Comparison of ENCODE assay signal across 13 cellular contexts in the genomic region with DNA sequence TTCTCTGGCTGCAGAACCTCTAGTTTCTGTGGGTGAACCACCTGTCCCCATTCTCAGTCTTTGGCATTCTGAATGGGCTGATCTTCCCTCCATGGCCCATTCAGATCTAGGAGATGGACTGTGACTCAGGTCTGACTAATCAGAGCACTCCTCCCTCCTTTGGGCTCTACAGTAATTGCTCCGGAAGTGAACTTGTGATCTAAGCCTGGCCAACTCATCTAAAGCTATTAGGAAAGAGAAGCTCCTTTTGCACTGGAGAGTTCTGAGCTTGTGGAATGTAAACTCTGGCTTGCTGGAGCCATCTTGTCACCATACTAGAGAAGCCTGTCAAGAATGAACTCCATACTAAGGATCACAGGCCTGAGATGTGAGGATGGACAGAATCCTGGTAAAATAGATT.
DNase-seq lines count a peak whose midpoint lies in the region; ATAC-seq, FAIRE-seq and TF ChIP-seq lines count a peak whose summit lies in the region.
"Had no signal": no experiment of that assay in that cellular context is flagged by ENCODE, and none has a peak within 500 bp of the region (broad histone marks: within the 10 kb centered on the region; RNA-seq: fewer than 3 reads in every experiment).

No MANE protein-coding gene starts in this region.

- TF ChIP-seq CTCF in H1 (IDR thresholded peaks at IDR 0.05; ENCODE audit: control extremely low read depth in 1 of 3, insufficient read depth in 1 of 3, low read depth in 1 of 3, low read length in 3 of 3): no peak

- POLR2A ChIA-PET in H1 (lab: Charles Lee; ENCODE audit: partially characterized antibody): no interaction called here

- ATAC-seq in GM18858 (IDR thresholded peaks at IDR 0.05; ENCODE audit: unreplicated experiment) (no peak), HG03196 (IDR thresholded peaks at IDR 0.05; ENCODE audit: unreplicated experiment) (no peak), GM21390 (IDR thresholded peaks at IDR 0.05; ENCODE audit: unreplicated experiment) (no peak)
- ATAC-seq: body of pancreas had no signal

- H3K56ac ChIP-seq in H1 (replicated peaks; ENCODE audit: insufficient read length, low read depth, low read length): no peak overlapping the region

- no peak overlapping the region for H2AK5ac ChIP-seq in H1 (ENCODE audit: low read depth, low read length)

- no peak overlapping the region for H2AFZ ChIP-seq in H1 (ENCODE audit: low read length)

- no peak overlapping the region for H3K4me2 ChIP-seq in H1 (ENCODE audit: insufficient read depth in 1 of 2, low read depth in 2 of 2, low read length in 2 of 2)

- 0 out of 2 replicates have a peak overlapping the region, but pooled peaks have one; percentile 18 for H2BK5ac ChIP-seq in H1 (ENCODE audit: low read depth, low read length)

- FAIRE-seq in H1 (lab: Jason Lieb, UNC): no peak

- H2BK15ac ChIP-seq in H1 (ENCODE audit: low read length): no peak overlapping the region

- no peak overlapping the region for H3K18ac ChIP-seq in H1 (ENCODE audit: extremely low read depth, low read length)

- H4K5ac ChIP-seq in H1 (ENCODE audit: insufficient read length, low read depth, low read length): no peak overlapping the region

- no peaks in the 10 kb centered on the region for H3K23me2 ChIP-seq in H1 (ENCODE audit: low read depth, low read length)

- H3K4me1 ChIP-seq in H1 (replicated peaks in 1 of 4; ENCODE audit: control insufficient read depth in 3 of 4, insufficient read depth in 4 of 4, low read length in 3 of 4): no peaks in the 10 kb centered on the region
- H3K4me1 ChIP-seq: body of pancreas had no signal

- TF ChIP-seq POLR2A in H1 (IDR thresholded peaks at IDR 0.05; ENCODE audit: control extremely low read depth in 1 of 2, low read depth in 2 of 2, low read length in 2 of 2): no peak

- DNase-seq in GM04504 (ENCODE audit: low read depth): peak; percentile 3
- DNase-seq in MV-4-11 (lab: John Stamatoyannopoulos, UW): peak; percentile 93
- DNase-seq in H1 (ENCODE audit: low read depth in 1 of 2, low spot score in 2 of 2): no peak
- peak; percentile 4 for DNase-seq in pulmonary artery endothelial cell (ENCODE audit: low read depth, low spot score)
- no peak for DNase-seq in activated CD8-positive, alpha-beta memory T cell treated with anti-CD3 and anti-CD28 coated beads, Interleukin-2, amount 50 U/mL, for 48 hours
- DNase-seq: activated CD4-positive, alpha-beta T cell treated with anti-CD3 and anti-CD28 coated beads, Interleukin-2, amount 10 ng/mL, durations not matched to agents 24 days and 14 days; body of pancreas; COR-L47; NCI-H2029 treated with DMSO at 0.1 percent for 48 hours; stimulated activated CD4-positive, alpha-beta T cell treated with anti-CD3 and anti-CD28 coated beads, Interleukin-4, amount 100 ng/mL, for 4 hours had no signal

- no peak overlapping the region for H4K8ac ChIP-seq in H1 (ENCODE audit: extremely low read depth, insufficient read depth, low read length)

- H3K9me3 ChIP-seq in H1 (ENCODE audit: insufficient read depth in 2 of 2, low read depth in 1 of 2, low read length in 1 of 2): no peaks in the 10 kb centered on the region; a peak in 1 of 4 replicates
- H3K9me3 ChIP-seq: body of pancreas had no signal

- H3K4me3 ChIP-seq in H1 (ENCODE audit: extremely low read depth in 1 of 4, insufficient read depth in 2 of 4, low read depth in 3 of 4, low read length in 4 of 4): no peak overlapping the region
- H3K4me3 ChIP-seq: body of pancreas had no signal

- no peaks in the 10 kb centered on the region for H3K79me2 ChIP-seq in H1 (ENCODE audit: control insufficient read depth in 1 of 2, insufficient read depth in 2 of 2, low read length in 2 of 2)

- H3K27me3 ChIP-seq in H1 (replicated peaks in 1 of 4; ENCODE audit: control insufficient read depth in 3 of 4, extremely low read depth in 1 of 4, insufficient read depth in 3 of 4, low read length in 3 of 4): no peaks in the 10 kb centered on the region
- H3K27me3 ChIP-seq: body of pancreas had no signal

- H2BK12ac ChIP-seq in H1 (ENCODE audit: low read depth, low read length): peak overlapping the region; percentile 35; the same call in 1 of the 2 replicates

- no peak for TF ChIP-seq RAD21 in H1 (IDR thresholded peaks at IDR 0.05 in 1 of 2, conservative IDR thresholded peaks at IDR 0.05 in 1 of 2; ENCODE audit: low read depth in 2 of 2, low read length in 2 of 2)

- CTCF ChIA-PET in H1 (lab: Charles Lee; ENCODE audit: partially characterized antibody): no interaction called here

- no peak overlapping the region for H3K14ac ChIP-seq in H1 (ENCODE audit: insufficient read length)

- no peak for TF ChIP-seq EP300 in H1 (IDR thresholded peaks at IDR 0.05; ENCODE audit: borderline replicate concordance in 1 of 2, low read depth in 2 of 2, low read length in 2 of 2)

- H3K79me1 ChIP-seq in H1 (ENCODE audit: low read depth, low read length): no peaks in the 10 kb centered on the region

- H4K91ac ChIP-seq in H1 (replicated peaks; ENCODE audit: insufficient read length, low read length): no peak overlapping the region

- no peak overlapping the region for H3K4ac ChIP-seq in H1 (replicated peaks; ENCODE audit: insufficient read length, low read depth, low read length)

- H4K20me1 ChIP-seq in H1 (replicated peaks in 1 of 2; ENCODE audit: control insufficient read depth in 1 of 2, insufficient read depth in 2 of 2, low read length in 2 of 2): no peaks in the 10 kb centered on the region

- H2BK120ac ChIP-seq in H1 (replicated peaks; ENCODE audit: low read depth, low read length): no peak overlapping the region

- no peak overlapping the region for H3K9ac ChIP-seq in H1 (replicated peaks in 1 of 4; ENCODE audit: extremely low read depth in 1 of 4, low read depth in 3 of 4, low read length in 3 of 4)

- WGBS in H1 (ENCODE audit: extremely low coverage in 1 of 2, insufficient coverage in 1 of 2, insufficient read length in 1 of 2, insufficient replicate concordance in 2 of 2, low coverage in 1 of 2, low lambda C conversion rate in 2 of 2, missing lambda C conversion rate in 1 of 2), 2 experiments: 94% methylated on average over 1 of the region's 1 CpG; no CpG with 5 or more reads in 1 of the 2 experiments

- no peak overlapping the region for H3K27ac ChIP-seq in H1 (ENCODE audit: low read depth, low read length)
- H3K27ac ChIP-seq: body of pancreas had no signal

- H3K23ac ChIP-seq in H1 (ENCODE audit: insufficient read length): no peak overlapping the region

- H2BK20ac ChIP-seq in H1 (ENCODE audit: low read length): no peak overlapping the region; the same call in 1 of the 2 replicates

- H3K36me3 ChIP-seq in H1 (ENCODE audit: control insufficient read depth in 2 of 4, insufficient read depth in 4 of 4, low read length in 3 of 4): no peaks in the 10 kb centered on the region

TF ChIP-seq in H1, 55 proteins besides CTCF, POLR2A, EP300 and RAD21 (continues in another document):
- TF ChIP-seq TCF12 (IDR thresholded peaks at IDR 0.05; ENCODE audit: low read depth, low read length) (no peak), CTBP2 (IDR thresholded peaks at IDR 0.05; ENCODE audit: borderline replicate concordance, insufficient read depth, insufficient read length, low read length) (no peak), BACH1 (IDR thresholded peaks at IDR 0.05; ENCODE audit: low read length) (no peak), NRF1 (IDR thresholded peaks at IDR 0.05; ENCODE audit: low read depth, low read length) (no peak), CHD1 (IDR thresholded peaks at IDR 0.05; ENCODE audit: low read depth, low read length) (no peak), SP2 (IDR thresholded peaks at IDR 0.05; ENCODE audit: low read length) (no peak), SUZ12 (IDR thresholded peaks at IDR 0.05; ENCODE audit: low read length) (no peak), EGR1 (IDR thresholded peaks at IDR 0.05; ENCODE audit: borderline replicate concordance, low read depth, low read length) (no peak), SIN3A (conservative IDR thresholded peaks at IDR 0.05 in 1 of 2, IDR thresholded peaks at IDR 0.05 in 1 of 2; ENCODE audit: low read depth in 1 of 2, low read length in 2 of 2) (no peak)

Comparison
In these comparisons a context has a peak if more than half of its experiments do, and no peak if none do; other contexts are left out.
1. DNase-seq: peak in GM04504 (single experiment), MV-4-11 (single experiment) and pulmonary artery endothelial cell (single experiment); none in H1 (0 of 2) and activated CD8-positive, alpha-beta memory T cell treated with anti-CD3 and anti-CD28 coated beads, Interleukin-2, amount 50 U/mL, for 48 hours (single experiment).